Comparison of ENCODE assay signal across 4 cellular contexts in the genomic region with DNA sequence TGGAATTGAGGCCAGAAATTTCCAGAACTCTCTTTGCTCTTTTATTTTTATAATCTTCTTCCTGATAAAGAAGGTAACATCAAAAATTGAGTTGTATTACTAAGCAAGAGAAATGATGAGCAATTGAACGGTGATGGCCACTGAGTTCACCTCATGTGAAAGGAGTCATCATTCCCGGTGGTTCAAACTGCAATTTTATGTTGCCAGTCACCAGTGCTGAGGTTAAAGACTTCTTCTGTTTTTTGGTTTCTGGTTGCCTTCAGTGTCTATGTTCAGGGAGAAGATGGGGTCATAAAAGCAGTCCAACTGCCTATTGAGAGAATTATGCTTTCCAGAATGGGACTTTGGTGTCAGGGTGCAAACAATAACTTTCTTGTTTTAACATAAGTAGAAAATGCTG. TPM values are rescaled to one million over a fixed set of nuclear protein-coding genes. Genes with fewer than 3 reads are reported as not detected.
"Had no signal": no experiment of that assay in that cellular context is flagged by ENCODE, and none has a peak within 500 bp of the region (broad histone marks: within the 10 kb centered on the region; RNA-seq: fewer than 3 reads in every experiment).

No MANE protein-coding gene starts in this region.

RNA-seq across cellular contexts. Expression of a gene that starts 19.4 kb away (rescaled TPM):
- total RNA-seq: HT-29, Right ventricle myocardium superior, SJSA1 had no signal
- polyA plus RNA-seq: IgD-negative memory B cell had no signal
